ENCODE assay signal across 21 cellular contexts in genomic region chr5:40654377-40655006, GRCh38. TPM values are rescaled to one million over a fixed set of nuclear protein-coding genes. Genes with fewer than 3 reads are reported as not detected.
A peak's percentile ranks its signal among the peaks of the same experiment; 100 is the strongest.
DNase-seq lines count a peak whose midpoint lies in the region; ATAC-seq lines count a peak whose summit lies in the region.
"Had no signal": no experiment of that assay in that cellular context is flagged by ENCODE, and none has a peak within 500 bp of the region (broad histone marks: within the 10 kb centered on the region; RNA-seq: fewer than 3 reads in every experiment).

No MANE protein-coding gene starts in this region.

- no peaks in the 10 kb centered on the region for H3K27me3 ChIP-seq in skeletal muscle satellite cell (ENCODE audit: control insufficient read depth, insufficient read depth, low read length)
- H3K27me3 ChIP-seq: hepatocyte, uterus had no signal

- intact Hi-C loops in cardiac septum (cut with DNase I), result no loop called here

- no peak for DNase-seq in activated T-cell treated with anti-CD3 and anti-CD28 coated beads, Interleukin-2, amount 50 U/mL, for 4 hours
- no peak for DNase-seq in activated T-cell treated with anti-CD3 and anti-CD28 coated beads, Interleukin-2, amount 50 U/mL, for 48 hours
- DNase-seq in M059J (ENCODE audit: low read depth) (peak; percentile 65), cardiac septum (ENCODE audit: low spot score) (no peak), NOMO-1 treated with DMSO at 0.1 percent for 48 hours (lab: John Stamatoyannopoulos, UW; ENCODE audit: unreplicated experiment) (no peak)
- no peak for DNase-seq in activated naive CD8-positive, alpha-beta T cell treated with anti-CD3 and anti-CD28 coated beads, Interleukin-2, amount 50 U/mL, for 24 hours
- DNase-seq: activated CD4-positive, CD25-positive, alpha-beta regulatory T cell treated with anti-CD3 and anti-CD28 coated beads, Interleukin-2, amount 50 U/mL, for 72 hours; activated effector memory CD4-positive, alpha-beta T cell treated with Interleukin-2 at 50 U/mL for 16 hours; Calu3; effector CD4-positive, alpha-beta T cell; H7; MM.1S; mucosa of descending colon; NCI-H2029 treated with DMSO at 0.1 percent for 48 hours; NCI-H69; SW 1271; uterus had no signal

- H3K27ac Mint-ChIP-seq in activated naive CD8-positive, alpha-beta T cell treated with anti-CD3 and anti-CD28 coated beads, Interleukin-2, amount 50 U/mL, for 24 hours, result peak overlapping the region; percentile 61

- peak overlapping the region; percentile 68 for H3K4me2 ChIP-seq in skeletal muscle satellite cell (ENCODE audit: low read length)
- H3K4me2 ChIP-seq: hepatocyte had no signal

- no peaks in the 10 kb centered on the region for H3K9me3 ChIP-seq in skeletal muscle satellite cell (replicated peaks; ENCODE audit: low read length)
- H3K9me3 ChIP-seq: mucosa of descending colon, uterus had no signal

- no peaks in the 10 kb centered on the region for H3K27me3 Mint-ChIP-seq in activated T-cell treated with anti-CD3 and anti-CD28 coated beads, Interleukin-2, amount 50 U/mL, for 4 hours (ENCODE audit: low read depth)
- no peaks in the 10 kb centered on the region for H3K27me3 Mint-ChIP-seq in activated naive CD8-positive, alpha-beta T cell treated with anti-CD3 and anti-CD28 coated beads, Interleukin-2, amount 50 U/mL, for 24 hours

- no peaks in the 10 kb centered on the region for H3K9me3 Mint-ChIP-seq in activated T-cell treated with anti-CD3 and anti-CD28 coated beads, Interleukin-2, amount 50 U/mL, for 4 hours
- no peaks in the 10 kb centered on the region for H3K9me3 Mint-ChIP-seq in activated naive CD8-positive, alpha-beta T cell treated with anti-CD3 and anti-CD28 coated beads, Interleukin-2, amount 50 U/mL, for 24 hours

- peak overlapping the region; percentile 36 for H3K4me3 ChIP-seq in skeletal muscle satellite cell (ENCODE audit: low read length)
- H3K4me3 ChIP-seq: hepatocyte, mucosa of descending colon, uterus had no signal

- no peak for ATAC-seq in activated T-cell treated with anti-CD3 and anti-CD28 coated beads, Interleukin-2, amount 50 U/mL, for 4 hours
- ATAC-seq in activated naive CD8-positive, alpha-beta T cell treated with anti-CD3 and anti-CD28 coated beads, Interleukin-2, amount 50 U/mL, for 24 hours, result no peak
- no peak for ATAC-seq in HG02798 (IDR thresholded peaks at IDR 0.05; ENCODE audit: poor library complexity, unreplicated experiment)
- ATAC-seq: mucosa of descending colon had no signal

- H3K36me3 ChIP-seq in skeletal muscle satellite cell (ENCODE audit: insufficient read depth, low read length), result no peaks in the 10 kb centered on the region
- H3K36me3 ChIP-seq: uterus had no signal

- peak overlapping the region; percentile 29 for H3K9ac ChIP-seq in skeletal muscle satellite cell (ENCODE audit: low read depth, low read length)
- H3K9ac ChIP-seq: parathyroid adenoma had no signal

- peak overlapping the region; percentile 81 for H3K4me3 Mint-ChIP-seq in activated T-cell treated with anti-CD3 and anti-CD28 coated beads, Interleukin-2, amount 50 U/mL, for 4 hours
- H3K4me3 Mint-ChIP-seq in activated naive CD8-positive, alpha-beta T cell treated with anti-CD3 and anti-CD28 coated beads, Interleukin-2, amount 50 U/mL, for 24 hours, result peak overlapping the region; percentile 71

- peaks cover 19% of the 10 kb centered on the region for H3K4me1 ChIP-seq in skeletal muscle satellite cell (ENCODE audit: control insufficient read depth, insufficient read depth, low read length)
- H3K4me1 ChIP-seq: parathyroid adenoma, uterus had no signal

- H3K4me1 Mint-ChIP-seq in activated T-cell treated with anti-CD3 and anti-CD28 coated beads, Interleukin-2, amount 50 U/mL, for 4 hours (ENCODE audit: low read depth), result peaks cover 67% of the 10 kb centered on the region
- H3K4me1 Mint-ChIP-seq in activated naive CD8-positive, alpha-beta T cell treated with anti-CD3 and anti-CD28 coated beads, Interleukin-2, amount 50 U/mL, for 24 hours, result peaks cover 61% of the 10 kb centered on the region

- H3K36me3 Mint-ChIP-seq in activated T-cell treated with anti-CD3 and anti-CD28 coated beads, Interleukin-2, amount 50 U/mL, for 4 hours (ENCODE audit: insufficient read depth), result no peaks in the 10 kb centered on the region
- H3K36me3 Mint-ChIP-seq in activated naive CD8-positive, alpha-beta T cell treated with anti-CD3 and anti-CD28 coated beads, Interleukin-2, amount 50 U/mL, for 24 hours (ENCODE audit: low read depth), result no peaks in the 10 kb centered on the region

RNA-seq across cellular contexts. Expression of gene PTGER4, which starts 25.2 kb away (rescaled TPM):
- total RNA-seq in activated T-cell treated with anti-CD3 and anti-CD28 coated beads, Interleukin-2, amount 50 U/mL, for 4 hours, result 100 to 1,000 TPM; 115 to 188 (median 173) TPM
- 4.7 and 9.0 TPM in 2 replicates for total RNA-seq in M059J (2014; rRNA removed; shearing (Covaris generic))
- 20.8 and 27.7 TPM in 2 replicates for total RNA-seq in skeletal muscle satellite cell (2012; rRNA removed)
- total RNA-seq in cardiac septum, result 6.1 TPM

Comparison
In these comparisons a context has a peak if more than half of its experiments do, and no peak if none do; other contexts are left out.
1. RNA of gene PTGER4, which starts 25.2 kb away (total RNA-seq): 115 to 188 TPM in activated T-cell treated with anti-CD3 and anti-CD28 coated beads, Interleukin-2, amount 50 U/mL, for 4 hours; 4.7 to 9.0 TPM in M059J and 6.1 TPM in cardiac septum (single experiment); every median in the first group is over 10 times any median in the second.